In genomic region chr11:9170450-9170849, GRCh38 we compare ENCODE assay signal across 19 cellular contexts.
A peak's percentile ranks its signal among the peaks of the same experiment; 100 is the strongest.
DNase-seq lines count a peak whose midpoint lies in the region; ATAC-seq and TF ChIP-seq lines count a peak whose summit lies in the region.
"Had no signal": no experiment of that assay in that cellular context is flagged by ENCODE, and none has a peak within 500 bp of the region (broad histone marks: within the 10 kb centered on the region; RNA-seq: fewer than 3 reads in every experiment).

No MANE protein-coding gene starts in this region.

- WGBS in adrenal gland, 4 donors = 63 to 74% (median 70%) methylated on average over 2 of the region's 2 CpGs
- 80 to 89% methylated on average over 2 of the region's 2 CpGs for WGBS in thyroid gland, 2 donors

- CTCF ChIA-PET in MCF 10A (lab: Yijun Ruan, JAX) = interaction anchor here (0.6 to 1.5 kb wide), 4 partner anchors 14 to 336 kb away, joined by 3 read pairs; no protein-coding TSS in a partner anchor

- H3K4me3 Mint-ChIP-seq in MCF 10A (ENCODE audit: unreplicated experiment) (no peak overlapping the region), natural killer cell (no peak overlapping the region)
- H3K4me3 Mint-ChIP-seq: activated CD4-positive, alpha-beta memory T cell treated with anti-CD3 and anti-CD28 coated beads, Interleukin-2, amount 10 ng/mL, durations not matched to agents 7 days and 5 days; brain had no signal

- BruUV-seq in MCF 10A (replicated peaks; lab: Mats Ljungman, UMichigan) = no TSS peak

- TF ChIP-seq POLR2A in breast epithelium (IDR thresholded peaks at IDR 0.05) (no peak), adrenal gland (IDR thresholded peaks at IDR 0.05) (no peak), gastrocnemius medialis (IDR thresholded peaks at IDR 0.05) (no peak), thyroid gland (IDR thresholded peaks at IDR 0.05) (no peak)

- H3K36me3 ChIP-seq in breast epithelium (no peaks in the 10 kb centered on the region), adrenal gland (replicated peaks in 1 of 2) (peaks cover 0 to 12% of the 10 kb centered on the region in 2 donors), gastrocnemius medialis (peaks cover 0 to 5% of the 10 kb centered on the region in 2 donors), thyroid gland (peaks cover 0 to 4% of the 10 kb centered on the region in 2 donors)

- intact Hi-C loops in MCF 10A (cut with micrococcal nuclease) (no loop called here), breast epithelium (cut with DNase I; ENCODE audit: low total_unique reads) (no loop called here), adrenal gland (cut with DNase I) (no loop called here), gastrocnemius medialis (cut with DNase I; ENCODE audit: low total_unique reads) (no loop called here), thyroid gland (cut with DNase I) (no loop called here), natural killer cell (cut with micrococcal nuclease) (no loop called here)

- no peaks in the 10 kb centered on the region for H3K9me3 Mint-ChIP-seq in MCF 10A (ENCODE audit: unreplicated experiment)
- no peaks in the 10 kb centered on the region for H3K9me3 Mint-ChIP-seq in natural killer cell
- H3K9me3 Mint-ChIP-seq: brain had no signal

- H3K27me3 Mint-ChIP-seq in MCF 10A (ENCODE audit: insufficient read depth, unreplicated experiment) (no peaks in the 10 kb centered on the region), natural killer cell (ENCODE audit: low read depth in 2 of 2) (no peaks in the 10 kb centered on the region)
- H3K27me3 Mint-ChIP-seq: activated CD4-positive, alpha-beta memory T cell treated with anti-CD3 and anti-CD28 coated beads, Interleukin-2, amount 10 ng/mL, durations not matched to agents 7 days and 5 days had no signal

- POLR2A ChIA-PET in MCF 10A (lab: Yijun Ruan, JAX) = no interaction called here

- H3K4me3 ChIP-seq in breast epithelium (no peak overlapping the region), adrenal gland (no peak overlapping the region), fibroblast of the aortic adventitia (ENCODE audit: low read depth, low read length) (no peak overlapping the region), gastrocnemius medialis (no peak overlapping the region), thyroid gland (replicated peaks in 1 of 3) (no peak overlapping the region)
- H3K4me3 ChIP-seq: SK-N-MC, smooth muscle cell, vagina had no signal

- H3K27me3 ChIP-seq in breast epithelium = no peaks in the 10 kb centered on the region
- H3K27me3 ChIP-seq in adrenal gland = no peaks in the 10 kb centered on the region
- no peaks in the 10 kb centered on the region for H3K27me3 ChIP-seq in gastrocnemius medialis
- H3K27me3 ChIP-seq in thyroid gland = no peaks in the 10 kb centered on the region
- H3K27me3 ChIP-seq: neutrophil, vagina had no signal

- TF ChIP-seq CTCF in MCF 10A (IDR thresholded peaks at IDR 0.05; ENCODE audit: unreplicated experiment) (no peak), breast epithelium (IDR thresholded peaks at IDR 0.05) (no peak), adrenal gland (IDR thresholded peaks at IDR 0.05) (no peak), fibroblast of the aortic adventitia (IDR thresholded peaks at IDR 0.05; ENCODE audit: insufficient read depth, low read length) (no peak), gastrocnemius medialis (IDR thresholded peaks at IDR 0.05 in 4 of 5, conservative IDR thresholded peaks at IDR 0.05 in 1 of 5) (no peak), thyroid gland (IDR thresholded peaks at IDR 0.05) (no peak), natural killer cell (IDR thresholded peaks at IDR 0.05) (no peak)

- H3K36me3 Mint-ChIP-seq in MCF 10A (ENCODE audit: insufficient read depth, unreplicated experiment) (peaks cover 31% of the 10 kb centered on the region), natural killer cell (no peaks in the 10 kb centered on the region)

- H3K27ac ChIP-seq in breast epithelium (no peak overlapping the region), adrenal gland (peak overlapping the region in 1 of 5 donors; percentile 26), gastrocnemius medialis (peak overlapping the region in 3 of 4 donors; percentile 4 to 28 (median 8)), thyroid gland (no peak overlapping the region)
- H3K27ac ChIP-seq: neutrophil, SK-N-MC, vagina had no signal

- DNase-seq in MCF 10A (ENCODE audit: unreplicated experiment) (peak; percentile 8), breast epithelium (ENCODE audit: low spot score in 2 of 2) (no peak), adrenal gland (peak in 6 of 7 donors; percentile 20 to 60 (median 30)), fibroblast of the aortic adventitia (ENCODE audit: low read depth) (peak; percentile 64), gastrocnemius medialis (peak; percentile 18), thyroid gland (no peak), natural killer cell (no peak)
- DNase-seq: activated CD4-positive, alpha-beta memory T cell treated with anti-CD3 and anti-CD28 coated beads, Interleukin-2, amount 10 ng/mL, durations not matched to agents 7 days and 5 days; COR-L47; mammary epithelial cell; NCI-H1092; NCI-H2171; stimulated activated naive CD8-positive, alpha-beta T cell treated with anti-CD3 and anti-CD28 coated beads, Interleukin-15, Interleukin-2, amounts not matched to agents 100 U/mL and 50 U/mL, for 24 hours had no signal

- H3K4me1 Mint-ChIP-seq in MCF 10A (ENCODE audit: insufficient read depth, unreplicated experiment) (peaks cover 11% of the 10 kb centered on the region), natural killer cell (peaks cover 0 to 6% of the 10 kb centered on the region in 2 donors)
- H3K4me1 Mint-ChIP-seq: brain had no signal

- peak; percentile 91 to 93 for ATAC-seq in gastrocnemius medialis
- ATAC-seq in natural killer cell = no peak
- no peak for ATAC-seq in HG03354 (IDR thresholded peaks at IDR 0.05; ENCODE audit: poor library complexity, severe bottlenecking, unreplicated experiment)
- ATAC-seq: stimulated activated naive CD8-positive, alpha-beta T cell treated with anti-CD3 and anti-CD28 coated beads, Interleukin-15, Interleukin-2, amounts not matched to agents 100 U/mL and 50 U/mL, for 24 hours had no signal

- H3K4me1 ChIP-seq in breast epithelium (no peaks in the 10 kb centered on the region), adrenal gland (replicated peaks in 1 of 2) (no peaks in the 10 kb centered on the region), gastrocnemius medialis (peaks cover 8 to 12% of the 10 kb centered on the region in 2 donors), thyroid gland (no peaks in the 10 kb centered on the region)

- in situ Hi-C loops in gastrocnemius medialis (cut with MboI; ENCODE audit: low sequenced_read_pairs in 4 of 4) = loop anchor here (25.0 kb wide), 1 partner anchor 342 kb away; no protein-coding TSS in a partner anchor

- H3K27ac Mint-ChIP-seq in MCF 10A (ENCODE audit: low read depth, unreplicated experiment) = no peak overlapping the region
- H3K27ac Mint-ChIP-seq in natural killer cell = no peak overlapping the region
- H3K27ac Mint-ChIP-seq: activated CD4-positive, alpha-beta memory T cell treated with anti-CD3 and anti-CD28 coated beads, Interleukin-2, amount 10 ng/mL, durations not matched to agents 7 days and 5 days had no signal

- no peaks in the 10 kb centered on the region for H3K9me3 ChIP-seq in breast epithelium
- no peaks in the 10 kb centered on the region for H3K9me3 ChIP-seq in adrenal gland (replicated peaks in 1 of 3)
- no peaks in the 10 kb centered on the region for H3K9me3 ChIP-seq in gastrocnemius medialis
- no peaks in the 10 kb centered on the region for H3K9me3 ChIP-seq in thyroid gland
- H3K9me3 ChIP-seq: neutrophil, vagina had no signal

Comparison
In these comparisons a context has a peak if more than half of its experiments do, and no peak if none do; other contexts are left out.
1. DNase-seq: peak in MCF 10A (single experiment), adrenal gland (6 of 7), fibroblast of the aortic adventitia (single experiment) and gastrocnemius medialis (2 of 2); none in breast epithelium (0 of 2), thyroid gland (0 of 2) and natural killer cell (single experiment).
2. H3K27ac ChIP-seq: peak in gastrocnemius medialis (3 of 4); none in breast epithelium (0 of 2) and thyroid gland (0 of 3).
3. ATAC-seq: peak in gastrocnemius medialis (2 of 2); none in natural killer cell (0 of 3) and HG03354 (single experiment).